10 cellular contexts compared by ENCODE assay signal in genomic region chr10:97355571-97355975, GRCh38. TPM values are rescaled to one million over a fixed set of nuclear protein-coding genes. Genes with fewer than 3 reads are reported as not detected.
DNase-seq lines count a peak whose midpoint lies in the region; ATAC-seq and TF ChIP-seq lines count a peak whose summit lies in the region.
"Had no signal": no experiment of that assay in that cellular context is flagged by ENCODE, and none has a peak within 500 bp of the region (broad histone marks: within the 10 kb centered on the region; RNA-seq: fewer than 3 reads in every experiment).

No MANE protein-coding gene starts in this region.

- H3K4me3 ChIP-seq in thoracic aorta, result no peak overlapping the region
- H3K4me3 ChIP-seq: ovary had no signal

- H3K4me1 ChIP-seq in thoracic aorta (ENCODE audit: control insufficient read depth in 1 of 2, low read depth in 2 of 2), result no peaks in the 10 kb centered on the region

- H3K36me3 Mint-ChIP-seq in activated T-helper 17 cell treated with anti-CD3 and anti-CD28 coated beads, Interleukin-2, amount 50 U/mL, for 72 hours (ENCODE audit: low read depth), result peaks cover 77% of the 10 kb centered on the region

- peaks cover 9% of the 10 kb centered on the region for H3K36me3 ChIP-seq in thoracic aorta
- H3K36me3 ChIP-seq: ovary had no signal

- H3K4me3 Mint-ChIP-seq in activated T-helper 17 cell treated with anti-CD3 and anti-CD28 coated beads, Interleukin-2, amount 50 U/mL, for 72 hours, result no peak overlapping the region

- H3K9me3 Mint-ChIP-seq in activated T-helper 17 cell treated with anti-CD3 and anti-CD28 coated beads, Interleukin-2, amount 50 U/mL, for 72 hours, result no peaks in the 10 kb centered on the region

- peak; percentile 29 for TF ChIP-seq CTCF in thoracic aorta (IDR thresholded peaks at IDR 0.05)

- H3K27ac Mint-ChIP-seq in activated T-helper 17 cell treated with anti-CD3 and anti-CD28 coated beads, Interleukin-2, amount 50 U/mL, for 72 hours, result peak overlapping the region; percentile 11

- H3K27me3 Mint-ChIP-seq in activated T-helper 17 cell treated with anti-CD3 and anti-CD28 coated beads, Interleukin-2, amount 50 U/mL, for 72 hours, result no peaks in the 10 kb centered on the region

- peaks cover 5% of the 10 kb centered on the region for H3K4me1 Mint-ChIP-seq in activated T-helper 17 cell treated with anti-CD3 and anti-CD28 coated beads, Interleukin-2, amount 50 U/mL, for 72 hours

- no peaks in the 10 kb centered on the region for H3K9me3 ChIP-seq in thoracic aorta
- H3K9me3 ChIP-seq: ovary had no signal

- no peaks in the 10 kb centered on the region for H3K27me3 ChIP-seq in thoracic aorta (replicated peaks; ENCODE audit: insufficient read depth)
- H3K27me3 ChIP-seq: ovary had no signal

- no peak for ATAC-seq in activated T-helper 17 cell treated with anti-CD3 and anti-CD28 coated beads, Interleukin-2, amount 50 U/mL, for 72 hours (replicated peaks)
- ATAC-seq in thoracic aorta (ENCODE audit: insufficient number of reproducible peaks, low FRiP score, low read depth) (no peak), HG02870 (IDR thresholded peaks at IDR 0.05; ENCODE audit: unreplicated experiment) (no peak)

- peak; percentile 6 for DNase-seq in NCI-H2227 (lab: John Stamatoyannopoulos, UW; ENCODE audit: unreplicated experiment)
- DNase-seq in NCI-H2227 treated with DMSO at 0.1 percent for 48 hours (lab: John Stamatoyannopoulos, UW), result no peak
- DNase-seq in hippocampal formation (lab: John Stamatoyannopoulos, UW), result peak; percentile 15 to 50
- no peak for DNase-seq in thoracic aorta (ENCODE audit: low spot score)
- no peak for DNase-seq in NCI-H2081 (lab: John Stamatoyannopoulos, UW)
- DNase-seq in activated gamma-delta T cell treated with Interleukin-2 at 50 U/mL for 16 hours, result no peak

- no peak overlapping the region for H3K27ac ChIP-seq in thoracic aorta
- H3K27ac ChIP-seq: C4-2B, ovary had no signal

RNA-seq across cellular contexts. Expression of gene FRAT2, which starts 21.0 kb away (rescaled TPM):
- 1 to 10 TPM; 4.7 to 9.7 TPM for total RNA-seq in activated T-helper 17 cell treated with anti-CD3 and anti-CD28 coated beads, Interleukin-2, amount 50 U/mL, for 72 hours
- 10 to 100 TPM in 1 of 2 donors, 1 to 10 TPM in 1; 8.3 to 15.0 TPM for total RNA-seq in thoracic aorta

RNA-seq across cellular contexts. Expression of gene FRAT1, which starts 36.5 kb away (rescaled TPM):
- 1 to 10 TPM; 1.5 to 3.7 TPM for total RNA-seq in activated T-helper 17 cell treated with anti-CD3 and anti-CD28 coated beads, Interleukin-2, amount 50 U/mL, for 72 hours
- total RNA-seq in thoracic aorta, result 10 to 100 TPM in 1 of 2 donors, 1 to 10 TPM in 1; 4.6 to 11.6 TPM

RNA-seq across cellular contexts. Expression of gene RRP12, which starts 45.6 kb away (rescaled TPM):
- 10 to 100 TPM; 29.6 to 61.9 TPM for total RNA-seq in activated T-helper 17 cell treated with anti-CD3 and anti-CD28 coated beads, Interleukin-2, amount 50 U/mL, for 72 hours
- 10 to 100 TPM; 17.7 to 29.3 TPM for total RNA-seq in thoracic aorta

Comparison
In these comparisons a context has a peak if more than half of its experiments do, and no peak if none do; other contexts are left out.
1. DNase-seq: peak in NCI-H2227 (single experiment) and hippocampal formation (2 of 2); none in NCI-H2227 treated with DMSO at 0.1 percent for 48 hours (single experiment), thoracic aorta (single experiment), NCI-H2081 (0 of 2) and activated gamma-delta T cell treated with Interleukin-2 at 50 U/mL for 16 hours (single experiment).